Comparison of ENCODE assay signal across 17 cellular contexts in the genomic region with DNA sequence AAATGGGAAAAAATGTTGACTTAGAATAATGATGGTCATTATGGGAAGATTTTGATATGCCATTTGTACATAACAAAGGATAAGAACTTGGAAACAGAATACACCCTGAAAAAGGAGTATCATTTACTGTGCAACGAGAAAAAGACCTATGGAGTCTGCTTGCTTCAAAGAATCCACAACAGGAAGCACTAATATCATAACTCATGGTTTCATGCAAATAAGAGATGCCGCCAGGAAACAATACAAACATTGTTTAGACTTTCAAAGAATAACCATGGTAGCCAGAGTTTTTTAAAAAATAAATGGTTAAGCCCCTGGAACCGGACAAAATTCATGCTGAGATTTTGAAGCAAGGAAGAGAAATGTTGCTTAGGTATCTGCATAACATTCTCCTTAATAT.
DNase-seq lines count a peak whose midpoint lies in the region; ATAC-seq, FAIRE-seq and TF ChIP-seq lines count a peak whose summit lies in the region.
"Had no signal": no experiment of that assay in that cellular context is flagged by ENCODE, and none has a peak within 500 bp of the region (broad histone marks: within the 10 kb centered on the region; RNA-seq: fewer than 3 reads in every experiment).

No MANE protein-coding gene starts in this region.

- H3K9ac ChIP-seq in Loucy (ENCODE audit: low read depth, low read length, poor library complexity, severe bottlenecking) = no peak overlapping the region

- ATAC-seq in GM18508 (IDR thresholded peaks at IDR 0.05; ENCODE audit: insufficient read depth, unreplicated experiment) = peak; percentile 54
- ATAC-seq in GM19467 (IDR thresholded peaks at IDR 0.05; ENCODE audit: unreplicated experiment) = peak; percentile 65
- peak; percentile 50 for ATAC-seq in HG02970 (IDR thresholded peaks at IDR 0.05; ENCODE audit: low FRiP score, unreplicated experiment)
- no peak for ATAC-seq in pancreas
- ATAC-seq in upper lobe of right lung = no peak
- ATAC-seq: activated T-cell treated with anti-CD3 and anti-CD28 coated beads, Interleukin-2, amount 50 U/mL, for 4 hours; psoas muscle had no signal

- WGBS in pancreas, 2 donors = 43 to 47% methylated on average over 3 of the region's 3 CpGs

- H3K9me3 ChIP-seq in Loucy (ENCODE audit: insufficient read depth, low read depth, low read length) (no peaks in the 10 kb centered on the region), pancreas (no peaks in the 10 kb centered on the region), upper lobe of right lung (no peaks in the 10 kb centered on the region)
- H3K9me3 ChIP-seq: adrenal gland, psoas muscle, tibial artery had no signal

- no peak overlapping the region for H2AFZ ChIP-seq in Loucy (ENCODE audit: low read length)

- H3K4me2 ChIP-seq in Loucy (ENCODE audit: low read depth, low read length, poor library complexity, severe bottlenecking) = peak overlapping the region; percentile 20

- H3F3A ChIP-seq in Loucy (ENCODE audit: low read depth) = no peaks in the 10 kb centered on the region

- H3K27ac ChIP-seq in pancreas = no peak overlapping the region
- no peak overlapping the region for H3K27ac ChIP-seq in upper lobe of right lung
- H3K27ac ChIP-seq in brain microvascular endothelial cell = no peak overlapping the region
- H3K27ac ChIP-seq: adrenal gland, psoas muscle, tibial artery had no signal

- H3K27me3 ChIP-seq in Loucy (ENCODE audit: insufficient read depth, low read length, poor library complexity, severe bottlenecking) = no peaks in the 10 kb centered on the region
- no peaks in the 10 kb centered on the region for H3K27me3 ChIP-seq in pancreas
- no peaks in the 10 kb centered on the region for H3K27me3 ChIP-seq in upper lobe of right lung
- no peaks in the 10 kb centered on the region for H3K27me3 ChIP-seq in brain microvascular endothelial cell (replicated peaks)
- H3K27me3 ChIP-seq: adrenal gland, tibial artery had no signal

- H3K36me3 ChIP-seq in Loucy (ENCODE audit: insufficient read depth, low read length) = no peaks in the 10 kb centered on the region
- no peaks in the 10 kb centered on the region for H3K36me3 ChIP-seq in pancreas
- no peaks in the 10 kb centered on the region for H3K36me3 ChIP-seq in upper lobe of right lung
- no peaks in the 10 kb centered on the region for H3K36me3 ChIP-seq in brain microvascular endothelial cell (replicated peaks)
- H3K36me3 ChIP-seq: adrenal gland, tibial artery had no signal

- H3K4me1 ChIP-seq in Loucy (ENCODE audit: insufficient read depth, low read length, poor library complexity, severe bottlenecking) (peaks cover 30% of the 10 kb centered on the region), pancreas (no peaks in the 10 kb centered on the region), upper lobe of right lung (no peaks in the 10 kb centered on the region)
- H3K4me1 ChIP-seq: adrenal gland, psoas muscle, tibial artery had no signal

- intact Hi-C loops in pancreas (cut with DNase I) = no loop called here
- intact Hi-C loops in upper lobe of right lung (cut with DNase I) = no loop called here

- no peak for TF ChIP-seq CTCF in Loucy (conservative IDR thresholded peaks at IDR 0.05; ENCODE audit: low read length)
- TF ChIP-seq CTCF in pancreas (IDR thresholded peaks at IDR 0.05) = no peak
- no peak for TF ChIP-seq CTCF in upper lobe of right lung (IDR thresholded peaks at IDR 0.05)
- no peak for TF ChIP-seq CTCF in brain microvascular endothelial cell (IDR thresholded peaks at IDR 0.05; ENCODE audit: low read depth, low read length, missing control alignments)

- no peaks in the 10 kb centered on the region for H3K79me2 ChIP-seq in Loucy (ENCODE audit: insufficient read depth, low read length)

- H3K4me3 ChIP-seq in Loucy (ENCODE audit: low read length, poor library complexity, severe bottlenecking) (no peak overlapping the region), pancreas (no peak overlapping the region), upper lobe of right lung (no peak overlapping the region), brain microvascular endothelial cell (ENCODE audit: low read depth, low read length) (no peak overlapping the region)
- H3K4me3 ChIP-seq: adrenal gland, psoas muscle, tibial artery had no signal

- FAIRE-seq in pancreas (lab: Jason Lieb, UNC) = no peak
- FAIRE-seq: RCC 7860 had no signal

- in situ Hi-C loops in brain microvascular endothelial cell (cut with HindIII; ENCODE audit: low pct_ligation_motif_present, low sequenced_read_pairs) = no loop called here

- H3K9me2 ChIP-seq in Loucy (replicated peaks; ENCODE audit: low read depth, low read length) = no peaks in the 10 kb centered on the region

- H4K20me1 ChIP-seq in Loucy (ENCODE audit: insufficient read depth, low read length, poor library complexity, severe bottlenecking) = no peaks in the 10 kb centered on the region

- DNase-seq in GM03348 (ENCODE audit: low spot score) = no peak
- no peak for DNase-seq in pancreas
- no peak for DNase-seq in upper lobe of right lung
- DNase-seq in brain microvascular endothelial cell = no peak
- DNase-seq: activated CD4-positive, alpha-beta T cell treated with anti-CD3 and anti-CD28 coated beads, Interleukin-2, amount 10 ng/mL, durations not matched to agents 24 days and 14 days; activated T-cell treated with anti-CD3 and anti-CD28 coated beads, Interleukin-2, amount 50 U/mL, for 4 hours; adrenal gland; erythroblast; NCI-H146; NCI-H524 treated with DMSO at 0.1 percent for 48 hours; psoas muscle; tibial artery had no signal

Comparison
In these comparisons a context has a peak if more than half of its experiments do, and no peak if none do; other contexts are left out.
1. ATAC-seq: peak in GM18508 (single experiment), GM19467 (single experiment) and HG02970 (single experiment); none in pancreas (0 of 4) and upper lobe of right lung (single experiment).